In genomic region chr11:44305643-44306468, GRCh38 we compare ENCODE assay signal across 8 cellular contexts. TPM values are rescaled to one million over a fixed set of nuclear protein-coding genes. Genes with fewer than 3 reads are reported as not detected.
DNase-seq lines count a peak whose midpoint lies in the region; ATAC-seq, FAIRE-seq and TF ChIP-seq lines count a peak whose summit lies in the region.

No MANE protein-coding gene starts in this region.

- H3K27ac Mint-ChIP-seq in activated CD4-positive, alpha-beta memory T cell treated with anti-CD3 and anti-CD28 coated beads for 36 hours, result no peak overlapping the region

- H3K4me1 Mint-ChIP-seq in activated CD4-positive, alpha-beta memory T cell treated with anti-CD3 and anti-CD28 coated beads for 36 hours (ENCODE audit: low read depth), result peaks cover 33% of the 10 kb centered on the region

- CTCF ChIA-PET in activated CD4-positive, alpha-beta memory T cell treated with anti-CD3 and anti-CD28 coated beads for 36 hours (lab: Charles Lee), result interaction anchor here (1.1 kb wide), 1 partner anchor 234 kb away, joined by 3 read pairs; no protein-coding TSS in a partner anchor

- intact Hi-C loops in activated CD4-positive, alpha-beta memory T cell treated with anti-CD3 and anti-CD28 coated beads for 36 hours (cut with micrococcal nuclease), result loop anchor here (2.0 kb wide), 1 partner anchor 13 kb away; no protein-coding TSS in a partner anchor

- FAIRE-seq in D721Med (lab: Jason Lieb, UNC), result no peak

- no peaks in the 10 kb centered on the region for H3K9me3 Mint-ChIP-seq in activated CD4-positive, alpha-beta memory T cell treated with anti-CD3 and anti-CD28 coated beads for 36 hours

- H3K4me3 Mint-ChIP-seq in activated CD4-positive, alpha-beta memory T cell treated with anti-CD3 and anti-CD28 coated beads for 36 hours, result peak overlapping the region; percentile 75

- peak overlapping the region; percentile 20 for H3K4me3 ChIP-seq in iPS-18c (ENCODE audit: insufficient read depth, low read depth, low read length)

- DNase-seq in GM20000 (ENCODE audit: low spot score), result peak; percentile 62
- peak; percentile 56 for DNase-seq in activated CD4-positive, alpha-beta memory T cell treated with anti-CD3 and anti-CD28 coated beads for 36 hours
- peak; percentile 5 to 10 for DNase-seq in stimulated activated CD4-positive, alpha-beta T cell treated with anti-CD3 and anti-CD28 coated beads, Interleukin-1b, Interleukin-23, amount 100 ng/mL, for 4 hours (ENCODE audit: low read depth in 2 of 2)
- DNase-seq in NCI-H2227 treated with DMSO at 0.1 percent for 48 hours (lab: John Stamatoyannopoulos, UW), result no peak
- DNase-seq in D721Med (ENCODE audit: insufficient read length, low spot score), result no peak

- TF ChIP-seq CTCF in GM20000 (IDR thresholded peaks at IDR 0.05; ENCODE audit: extremely low read depth, missing control alignments), result no peak
- TF ChIP-seq CTCF in D721Med (IDR thresholded peaks at IDR 0.05; ENCODE audit: insufficient read depth, missing control alignments), result no peak

- ATAC-seq in GM21717 (IDR thresholded peaks at IDR 0.05; ENCODE audit: unreplicated experiment) (no peak), HG03159 (IDR thresholded peaks at IDR 0.05; ENCODE audit: unreplicated experiment) (no peak)

- H3K9me3 ChIP-seq in iPS-18c (ENCODE audit: control insufficient read depth, insufficient read depth, low read length), result peaks cover 6% of the 10 kb centered on the region

- POLR2A ChIA-PET in activated CD4-positive, alpha-beta memory T cell treated with anti-CD3 and anti-CD28 coated beads for 36 hours (lab: Charles Lee), result no interaction called here

- H3K36me3 Mint-ChIP-seq in activated CD4-positive, alpha-beta memory T cell treated with anti-CD3 and anti-CD28 coated beads for 36 hours, result no peaks in the 10 kb centered on the region

- H3K27me3 Mint-ChIP-seq in activated CD4-positive, alpha-beta memory T cell treated with anti-CD3 and anti-CD28 coated beads for 36 hours, result peaks cover 78% of the 10 kb centered on the region

RNA-seq across cellular contexts. Expression of gene ALX4, which starts 4.1 kb away (rescaled TPM):
- not detected for total RNA-seq in activated CD4-positive, alpha-beta memory T cell treated with anti-CD3 and anti-CD28 coated beads for 36 hours

Comparison
In these comparisons a context has a peak if more than half of its experiments do, and no peak if none do; other contexts are left out.
1. DNase-seq: peak in GM20000 (single experiment), activated CD4-positive, alpha-beta memory T cell treated with anti-CD3 and anti-CD28 coated beads for 36 hours (single experiment) and stimulated activated CD4-positive, alpha-beta T cell treated with anti-CD3 and anti-CD28 coated beads, Interleukin-1b, Interleukin-23, amount 100 ng/mL, for 4 hours (2 of 2); none in NCI-H2227 treated with DMSO at 0.1 percent for 48 hours (single experiment) and D721Med (single experiment).